Comparison of ENCODE assay signal across 29 cellular contexts in the genomic region with DNA sequence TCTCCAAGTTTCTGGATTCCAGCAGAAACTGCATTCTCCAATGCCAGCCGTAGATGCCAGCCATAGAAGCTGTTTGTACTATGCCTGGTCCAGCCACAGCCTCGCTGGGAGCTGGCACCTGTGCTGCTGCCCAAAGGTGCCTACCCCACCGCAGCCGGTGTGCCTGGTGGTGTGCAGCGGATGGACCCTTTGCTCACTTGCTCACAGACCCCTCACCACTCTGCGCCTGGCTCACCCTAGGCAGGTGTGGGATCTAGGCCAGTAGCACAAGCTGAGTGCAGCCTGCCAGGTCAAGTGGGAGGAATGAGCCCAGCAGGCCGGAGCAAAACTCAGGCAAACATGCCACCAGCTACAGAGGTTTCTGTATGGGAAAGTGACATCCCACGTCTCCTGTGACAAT.
"Had no signal": no experiment of that assay in that cellular context is flagged by ENCODE, and none has a peak within 500 bp of the region (broad histone marks: within the 10 kb centered on the region; RNA-seq: fewer than 3 reads in every experiment).

No MANE protein-coding gene starts in this region.

- ATAC-seq: activated CD8-positive, alpha-beta T cell treated with anti-CD3 and anti-CD28 coated beads for 36 hours; activated T-cell treated with anti-CD3 and anti-CD28 coated beads, Interleukin-2, amount 50 U/mL, for 72 hours; activated T-helper 17 cell treated with anti-CD3 and anti-CD28 coated beads, Interleukin-2, amount 50 U/mL, for 72 hours; PC-3 had no signal

- H3K9ac ChIP-seq: KMS-11 had no signal

- DNase-seq: activated CD4-positive, alpha-beta T cell treated with anti-CD3 and anti-CD28 coated beads, Interleukin-2, amount 10 ng/mL, durations not matched to agents 24 days and 14 days; activated CD4-positive, alpha-beta T cell treated with anti-CD3 and anti-CD28 coated beads, Interleukin-2, amount 50 U/mL, for 4 hours; activated CD8-positive, alpha-beta T cell treated with anti-CD3 and anti-CD28 coated beads for 36 hours; activated gamma-delta T cell; activated naive CD4-positive, alpha-beta T cell treated with Interleukin-2 at 50 U/mL for 16 hours; activated naive CD8-positive, alpha-beta T cell treated with anti-CD3 and anti-CD28 coated beads, Interleukin-2, amount 10 ng/mL, durations not matched to agents 7 days and 5 days; activated T-cell treated with anti-CD3 and anti-CD28 coated beads, Interleukin-2, amount 50 U/mL, for 1 hour; activated T-cell treated with anti-CD3 and anti-CD28 coated beads, Interleukin-2, amount 50 U/mL, for 72 hours; amygdala; MM.1S; MV-4-11; NCI-H1092; NCI-H1436 treated with DMSO at 0.1 percent for 48 hours; NCI-H1694 treated with DMSO at 0.1 percent for 48 hours; NCI-H2029; NCI-H345; NCI-H524 treated with DMSO at 0.1 percent for 48 hours; NK-92 treated with Interleukin-12 subunit alpha and Interleukin-12 subunit beta, amount 100 ng/mL, for 24 hours; PC-3; Peyer's patch; SHP77; SJCRH30; T1000 had no signal

- H3K36me3 ChIP-seq: ascending aorta, cardiac muscle cell, Peyer's patch, SJCRH30 had no signal

- H3K4me2 ChIP-seq: KMS-11 had no signal

- H3K4me1 ChIP-seq: ascending aorta, Peyer's patch, SJCRH30 had no signal

- H3K27ac ChIP-seq: ascending aorta, cardiac muscle cell, KMS-11, Peyer's patch, RWPE1, SJCRH30, SK-N-MC had no signal

- H3K27me3 ChIP-seq: ascending aorta, cardiac muscle cell, Peyer's patch had no signal

- H3K4me3 ChIP-seq: ascending aorta, cardiac muscle cell, Peyer's patch, SJCRH30, SK-N-MC had no signal

- H3K9me3 ChIP-seq: ascending aorta, Peyer's patch, SJCRH30 had no signal
